Comparison of ENCODE assay signal across 8 cellular contexts in the genomic region with DNA sequence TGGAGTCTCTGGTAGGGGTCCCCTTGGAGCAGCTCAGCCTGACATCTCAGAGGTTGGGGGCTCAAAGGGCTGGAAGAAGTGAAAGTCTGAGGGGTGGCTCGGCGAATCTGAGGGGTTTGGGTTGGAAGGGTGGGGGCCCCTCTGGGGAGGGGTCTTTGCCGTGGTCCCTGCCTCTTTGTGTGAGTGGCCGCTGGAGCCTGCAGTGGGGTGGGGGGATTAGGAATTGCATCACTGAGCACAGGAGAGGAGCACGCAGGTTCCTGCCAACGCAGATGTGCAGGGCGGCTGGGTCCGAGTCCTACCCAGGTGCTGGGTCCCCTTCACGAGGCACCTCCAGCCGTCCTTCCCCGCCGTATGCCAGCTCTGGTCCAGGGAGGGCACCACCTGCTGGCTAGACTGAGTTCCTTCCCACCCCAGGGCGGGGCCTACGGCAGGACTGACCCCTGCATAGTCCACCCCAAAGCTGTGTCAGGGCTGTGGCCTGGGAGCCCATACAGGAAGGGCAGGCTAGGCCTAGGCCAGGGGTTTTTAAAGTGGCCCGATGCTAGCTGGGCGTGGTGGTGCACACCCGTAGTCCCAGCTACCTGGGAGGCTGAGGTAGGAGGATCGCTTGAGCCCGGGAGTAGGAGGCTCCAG. TPM values are rescaled to one million over a fixed set of nuclear protein-coding genes. Genes with fewer than 3 reads are reported as not detected.
DNase-seq lines count a peak whose midpoint lies in the region; ATAC-seq and TF ChIP-seq lines count a peak whose summit lies in the region.

No MANE protein-coding gene starts in this region.

- H3K79me2 ChIP-seq in mammary epithelial cell (ENCODE audit: insufficient read depth, low read length), result no peaks in the 10 kb centered on the region

- WGBS in mammary epithelial cell (ENCODE audit: low coverage, missing lambda C conversion rate), result 100% methylated on average over 11 of the region's 19 CpGs

- H3K4me2 ChIP-seq in mammary epithelial cell (ENCODE audit: insufficient read depth, low read depth, low read length), result no peak overlapping the region

- H3K36me3 Mint-ChIP-seq in MCF 10A (ENCODE audit: insufficient read depth, unreplicated experiment) (no peaks in the 10 kb centered on the region), type B pancreatic cell (no peaks in the 10 kb centered on the region)

- no peak overlapping the region for H3K27ac ChIP-seq in mammary epithelial cell (ENCODE audit: insufficient read depth, low read depth, low read length)
- H3K27ac ChIP-seq in cardiac muscle cell, result no peak overlapping the region

- H3K27me3 Mint-ChIP-seq in MCF 10A (ENCODE audit: insufficient read depth, unreplicated experiment) (no peaks in the 10 kb centered on the region), type B pancreatic cell (peaks cover 27% of the 10 kb centered on the region)

- ATAC-seq in GM18870 (IDR thresholded peaks at IDR 0.05; ENCODE audit: unreplicated experiment) (no peak), GM19455 (IDR thresholded peaks at IDR 0.05; ENCODE audit: unreplicated experiment) (no peak)

- POLR2A ChIA-PET in MCF 10A (lab: Yijun Ruan, JAX), result interaction anchor here (0.6 to 3.5 kb wide), 6 partner anchors 16 to 306 kb away, joined by 3 to 26 read pairs (median 4); a partner anchor contains a TSS

- no peak for DNase-seq in mammary epithelial cell
- DNase-seq in MCF 10A (ENCODE audit: unreplicated experiment), result no peak
- peak; percentile 62 for DNase-seq in SK-N-DZ (ENCODE audit: low spot score)
- peak in 1 of 2 donors; percentile 23 for DNase-seq in cardiac muscle cell (ENCODE audit: low read depth in 1 of 2, low spot score in 1 of 2)
- DNase-seq in type B pancreatic cell (ENCODE audit: extremely low spot score, unreplicated experiment), result no peak
- no peak for DNase-seq in NCI-H1930 (lab: John Stamatoyannopoulos, UW)

- BruUV-seq in mammary epithelial cell (replicated peaks; lab: Mats Ljungman, UMichigan) (no TSS peak), MCF 10A (replicated peaks; lab: Mats Ljungman, UMichigan) (no TSS peak)

- dilution Hi-C loops in mammary epithelial cell (cut with HindIII; ENCODE audit: low sequenced_read_pairs), result no loop called here

- no peak overlapping the region for H2AFZ ChIP-seq in mammary epithelial cell (ENCODE audit: low read depth, low read length)

- H3K9ac ChIP-seq in mammary epithelial cell (ENCODE audit: insufficient read depth, low read length), result no peak overlapping the region

- H3K4me3 ChIP-seq in mammary epithelial cell (replicated peaks in 1 of 3; ENCODE audit: insufficient read depth in 1 of 3, low read depth in 2 of 3, low read length in 3 of 3) (no peak overlapping the region), cardiac muscle cell (no peak overlapping the region)

- H3K27ac Mint-ChIP-seq in MCF 10A (ENCODE audit: low read depth, unreplicated experiment) (no peak overlapping the region), type B pancreatic cell (no peak overlapping the region)

- H3K36me3 ChIP-seq in mammary epithelial cell (ENCODE audit: insufficient read depth, low read length), result no peaks in the 10 kb centered on the region
- no peaks in the 10 kb centered on the region for H3K36me3 ChIP-seq in cardiac muscle cell

- H3K9me3 ChIP-seq in mammary epithelial cell (replicated peaks; ENCODE audit: insufficient read depth, low read length), result no peaks in the 10 kb centered on the region
- H3K9me3 ChIP-seq in cardiac muscle cell (ENCODE audit: low read depth), result no peaks in the 10 kb centered on the region

- H3K4me3 Mint-ChIP-seq in MCF 10A (ENCODE audit: unreplicated experiment), result no peak overlapping the region
- no peak overlapping the region for H3K4me3 Mint-ChIP-seq in type B pancreatic cell

- peak; percentile 13 to 19 for TF ChIP-seq CTCF in mammary epithelial cell (conservative IDR thresholded peaks at IDR 0.05 in 1 of 2, IDR thresholded peaks at IDR 0.05 in 1 of 2; ENCODE audit: extremely low read depth in 1 of 2, insufficient read depth in 1 of 2, low read depth in 1 of 2, low read length in 2 of 2)
- TF ChIP-seq CTCF in MCF 10A (IDR thresholded peaks at IDR 0.05; ENCODE audit: unreplicated experiment), result no peak
- peak; percentile 36 for TF ChIP-seq CTCF in cardiac muscle cell (IDR thresholded peaks at IDR 0.05; ENCODE audit: low read depth, low read length)
- TF ChIP-seq CTCF in type B pancreatic cell (conservative IDR thresholded peaks at IDR 0.05), result peak; percentile 52

- no peaks in the 10 kb centered on the region for H3K27me3 ChIP-seq in mammary epithelial cell (ENCODE audit: insufficient read depth, low read length)
- H3K27me3 ChIP-seq in cardiac muscle cell, result peaks cover 10% of the 10 kb centered on the region

- H4K20me1 ChIP-seq in mammary epithelial cell (ENCODE audit: insufficient read depth, low read length), result no peaks in the 10 kb centered on the region

- intact Hi-C loops in mammary epithelial cell (cut with micrococcal nuclease), result no loop called here
- intact Hi-C loops in MCF 10A (cut with micrococcal nuclease), result no loop called here

- H3K4me1 ChIP-seq in mammary epithelial cell (ENCODE audit: insufficient read depth, low read length), result peaks cover 30% of the 10 kb centered on the region
- peaks cover 8% of the 10 kb centered on the region for H3K4me1 ChIP-seq in cardiac muscle cell (ENCODE audit: low read depth)

- CTCF ChIA-PET in mammary epithelial cell (lab: Charles Lee; ENCODE audit: low non-redundant PET), result no interaction called here
- CTCF ChIA-PET in MCF 10A (lab: Yijun Ruan, JAX), result interaction anchor here (0.6 to 2.9 kb wide), 13 partner anchors 11 to 1522 kb away, joined by 3 to 25 read pairs (median 3); a partner anchor contains a TSS

- H3K9me3 Mint-ChIP-seq in MCF 10A (ENCODE audit: unreplicated experiment) (no peaks in the 10 kb centered on the region), type B pancreatic cell (no peaks in the 10 kb centered on the region)

- H3K4me1 Mint-ChIP-seq in MCF 10A (ENCODE audit: insufficient read depth, unreplicated experiment), result peaks cover 34% of the 10 kb centered on the region
- H3K4me1 Mint-ChIP-seq in type B pancreatic cell (ENCODE audit: unreplicated experiment), result no peaks in the 10 kb centered on the region

- in situ Hi-C loops in mammary epithelial cell (cut with MboI; ENCODE audit: low sequenced_read_pairs in 2 of 2), result no loop called here

RNA-seq across cellular contexts. Expression of a gene that starts 9.9 kb away (rescaled TPM):
- total RNA-seq in mammary epithelial cell (1 to 10 TPM; 1.5 to 3.5 TPM), MCF 10A (2022) (28.1 and 35.8 TPM in 2 replicates), cardiac muscle cell (0.51 and 0.95 TPM in 2 replicates), type B pancreatic cell (ENCODE audit: low replicate concordance) (1.9 and 6.0 TPM in 2 replicates)
- polyA plus RNA-seq in mammary epithelial cell (2.0 TPM), cardiac muscle cell (0.83 and 1.2 TPM in 2 replicates)
- polyA minus RNA-seq in mammary epithelial cell, result 8.4 TPM
- 1.7 and 1.9 TPM in 2 replicates for polyA plus RNA-seq in SK-N-DZ (2014; cell fraction: cytosol; rRNA removed)
- polyA plus RNA-seq in SK-N-DZ (2014; cell fraction: nucleus; rRNA removed), result 3.2 and 6.7 TPM in 2 replicates

RNA-seq across cellular contexts. Expression of a gene that starts 30.3 kb away (rescaled TPM):
- total RNA-seq in mammary epithelial cell (under 1 TPM in 1 of 2 donors, not detected in 1; 0.21 TPM), MCF 10A (2022) (not detected in 2 replicates), cardiac muscle cell (0.45 TPM in 1 of 2 replicates, not detected in the other), type B pancreatic cell (ENCODE audit: low replicate concordance) (not detected in 2 replicates)
- polyA plus RNA-seq in mammary epithelial cell (not detected), cardiac muscle cell (not detected in 2 replicates)
- not detected for polyA minus RNA-seq in mammary epithelial cell
- polyA plus RNA-seq in SK-N-DZ (2014; cell fraction: cytosol; rRNA removed), result not detected in 2 replicates
- polyA plus RNA-seq in SK-N-DZ (2014; cell fraction: nucleus; rRNA removed), result not detected in 2 replicates
